In the genomic region with DNA sequence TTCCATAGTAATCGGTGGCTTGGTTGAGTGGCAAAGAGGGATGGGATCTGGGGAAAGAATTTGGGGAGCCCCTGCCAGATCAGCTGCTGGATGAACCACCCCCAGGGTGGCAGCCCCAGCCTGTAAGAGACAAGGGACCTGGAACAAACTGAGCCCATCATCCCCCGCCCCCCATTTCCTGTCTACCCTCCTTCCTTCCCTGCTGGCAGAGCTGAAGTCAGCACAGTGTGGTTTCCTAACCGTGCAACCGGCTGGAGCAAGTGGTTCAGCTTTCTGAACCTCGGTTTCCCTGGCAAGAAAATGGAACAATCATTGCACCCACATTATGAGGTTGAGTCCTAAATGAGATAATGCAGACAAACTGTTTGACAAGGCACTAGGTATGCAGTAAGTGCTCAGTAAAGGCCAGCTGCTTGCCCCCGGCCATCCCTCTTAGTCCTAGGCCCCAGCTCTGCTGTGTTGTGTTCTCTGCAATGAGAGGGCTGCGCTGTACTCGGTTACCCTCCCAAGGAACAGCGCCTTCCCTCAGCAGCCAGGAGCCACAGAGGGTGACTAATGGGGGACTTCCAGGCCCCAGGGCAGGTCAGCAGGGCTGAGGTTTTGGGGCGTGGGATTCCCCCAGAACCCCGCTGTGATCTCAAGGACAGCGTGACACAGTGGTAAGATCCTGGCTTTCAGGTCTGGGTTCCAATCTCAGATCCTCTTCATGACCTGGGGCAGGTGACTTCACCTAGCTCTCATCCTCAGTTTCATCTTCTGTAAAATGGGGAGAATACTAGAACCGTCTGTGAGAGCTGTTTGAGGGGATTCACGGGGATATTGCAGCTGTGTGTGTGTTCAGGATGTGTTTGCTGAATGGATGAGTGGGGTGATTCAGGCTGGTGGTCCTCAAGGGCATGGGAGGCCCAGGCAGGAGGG, we compare ENCODE assay signal across 1 cellular context.
TF ChIP-seq lines count a peak whose summit lies in the region.

No MANE protein-coding gene starts in this region.

TF ChIP-seq in GM12878, 131 proteins besides CTCF, POLR2A, EP300 and RAD21 (continues in another document):
- TF ChIP-seq HDAC2 (IDR thresholded peaks at IDR 0.05) = 0 out of 2 replicates have a peak, but pooled peaks have one; percentile 24
- TF ChIP-seq ZNF384 (IDR thresholded peaks at IDR 0.05; ENCODE audit: borderline replicate concordance, low read depth, low read length) = no peak
- peak; percentile 96 for TF ChIP-seq RUNX3 (IDR thresholded peaks at IDR 0.05; ENCODE audit: low read length)
- no peak for TF ChIP-seq SRF (IDR thresholded peaks at IDR 0.05; ENCODE audit: low read depth in 2 of 2, low read length in 2 of 2)
- TF ChIP-seq ATF3 (IDR thresholded peaks at IDR 0.05; ENCODE audit: borderline replicate concordance, extremely low read depth, low read depth, low read length) = peak; percentile 35; the same call in 1 of the 2 replicates
- no peak for TF ChIP-seq RB1 (IDR thresholded peaks at IDR 0.05; ENCODE audit: borderline replicate concordance)
- TF ChIP-seq CEBPZ (IDR thresholded peaks at IDR 0.05; ENCODE audit: low read depth, low read length) = no peak
- TF ChIP-seq ETV6 (conservative IDR thresholded peaks at IDR 0.05 in 1 of 2, IDR thresholded peaks at IDR 0.05 in 1 of 2; ENCODE audit: borderline replicate concordance in 1 of 2, low read depth in 1 of 2) = 0 out of 4 replicates have a peak, but pooled peaks of 1 of the 2 experiments have one; percentile 43
- TF ChIP-seq ZNF592 (IDR thresholded peaks at IDR 0.05) = peak; percentile 55; the same call in 1 of the 2 replicates
- no peak for TF ChIP-seq WRNIP1 (IDR thresholded peaks at IDR 0.05; ENCODE audit: borderline replicate concordance, low read depth, low read length)
- TF ChIP-seq E2F8 (IDR thresholded peaks at IDR 0.05; ENCODE audit: low read depth, partially characterized antibody) = no peak
- TF ChIP-seq ELK1 (IDR thresholded peaks at IDR 0.05; ENCODE audit: low read depth, low read length) = no peak
- TF ChIP-seq, protein P1, sequence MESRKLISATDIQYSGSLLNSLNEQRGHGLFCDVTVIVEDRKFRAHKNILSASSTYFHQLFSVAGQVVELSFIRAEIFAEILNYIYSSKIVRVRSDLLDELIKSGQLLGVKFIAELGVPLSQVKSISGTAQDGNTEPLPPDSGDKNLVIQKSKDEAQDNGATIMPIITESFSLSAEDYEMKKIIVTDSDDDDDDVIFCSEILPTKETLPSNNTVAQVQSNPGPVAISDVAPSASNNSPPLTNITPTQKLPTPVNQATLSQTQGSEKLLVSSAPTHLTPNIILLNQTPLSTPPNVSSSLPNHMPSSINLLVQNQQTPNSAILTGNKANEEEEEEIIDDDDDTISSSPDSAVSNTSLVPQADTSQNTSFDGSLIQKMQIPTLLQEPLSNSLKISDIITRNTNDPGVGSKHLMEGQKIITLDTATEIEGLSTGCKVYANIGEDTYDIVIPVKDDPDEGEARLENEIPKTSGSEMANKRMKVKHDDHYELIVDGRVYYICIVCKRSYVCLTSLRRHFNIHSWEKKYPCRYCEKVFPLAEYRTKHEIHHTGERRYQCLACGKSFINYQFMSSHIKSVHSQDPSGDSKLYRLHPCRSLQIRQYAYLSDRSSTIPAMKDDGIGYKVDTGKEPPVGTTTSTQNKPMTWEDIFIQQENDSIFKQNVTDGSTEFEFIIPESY (IDR thresholded peaks at IDR 0.05) = no peak
- no peak for TF ChIP-seq RFX5 (IDR thresholded peaks at IDR 0.05; ENCODE audit: low read depth, low read length)
- peak; percentile 60 for TF ChIP-seq ZNF687 (IDR thresholded peaks at IDR 0.05)
- peak; percentile 91 for TF ChIP-seq MTA2 (IDR thresholded peaks at IDR 0.05; ENCODE audit: low read depth)
- peak; percentile 93 for TF ChIP-seq BCL3 (IDR thresholded peaks at IDR 0.05; ENCODE audit: borderline replicate concordance, insufficient read depth, low read depth, low read length, poor library complexity, severe bottlenecking)
- 0 out of 2 replicates have a peak, but pooled peaks have one; percentile 31 for TF ChIP-seq CBX5 (IDR thresholded peaks at IDR 0.05; ENCODE audit: low read depth)
